Comparison of ENCODE assay signal across 8 cellular contexts in the genomic region with DNA sequence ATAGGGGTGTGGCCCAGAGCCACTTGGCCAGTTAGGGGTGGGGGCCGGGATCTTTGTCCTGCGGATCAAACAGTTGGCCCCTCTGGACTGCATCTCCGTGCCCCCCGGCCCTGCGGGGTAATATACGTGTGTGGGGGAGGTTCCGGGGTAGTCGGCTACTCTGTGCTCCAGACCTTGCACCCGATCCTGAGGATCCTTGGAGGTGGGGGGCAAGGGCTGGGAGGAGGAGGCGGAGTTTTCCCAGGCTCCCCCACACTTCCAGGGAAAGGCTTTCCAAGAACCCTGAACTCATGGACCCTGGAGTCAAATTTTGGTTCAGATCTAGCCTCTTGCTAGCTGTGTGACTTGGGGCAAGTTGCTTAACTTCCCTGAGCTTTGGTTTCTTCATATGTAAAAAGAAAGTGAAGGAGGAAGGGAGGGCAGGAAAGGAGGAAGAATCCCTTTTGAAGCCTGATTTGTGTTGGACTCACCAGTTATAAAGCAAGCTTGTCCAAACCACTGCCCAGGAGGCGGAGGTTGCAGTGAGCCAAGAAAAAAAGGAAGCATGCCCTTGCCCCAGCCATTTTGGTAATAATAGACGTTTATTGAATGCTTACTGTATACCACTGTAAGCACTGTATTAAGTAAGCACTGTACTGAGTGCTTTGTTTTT. TPM values are rescaled to one million over a fixed set of nuclear protein-coding genes. Genes with fewer than 3 reads are reported as not detected.
DNase-seq lines count a peak whose midpoint lies in the region; ATAC-seq, FAIRE-seq and TF ChIP-seq lines count a peak whose summit lies in the region.

No MANE protein-coding gene starts in this region.

- H3K4me2 ChIP-seq in BLaER1 = peak overlapping the region; percentile 94
- H3K4me2 ChIP-seq in hepatocyte = peak overlapping the region; percentile 98

- peak overlapping the region; percentile 41 for H2AFZ ChIP-seq in hepatocyte

- H3K36me3 Mint-ChIP-seq in activated T-helper 2 cell treated with anti-CD3 and anti-CD28 coated beads, Interferon-gamma antibody, Interleukin-2, Interleukin-4, amounts not matched to agents 10 μg/mL and 5 μg/mL and 100 μg/mL, durations not matched to agents 14 hours and 24 hours and 36 hours (ENCODE audit: low read depth) = peaks cover 38% of the 10 kb centered on the region

- H3K9me3 ChIP-seq in BLaER1 = no peaks in the 10 kb centered on the region
- no peaks in the 10 kb centered on the region for H3K9me3 ChIP-seq in HUES64 (ENCODE audit: insufficient read depth, low read depth, low read length)
- H3K9me3 ChIP-seq in hepatocyte (ENCODE audit: low read depth) = no peaks in the 10 kb centered on the region
- no peaks in the 10 kb centered on the region for H3K9me3 ChIP-seq in small intestine (ENCODE audit: control insufficient read depth, low read depth)

- no peak for DNase-seq in activated T-helper 2 cell treated with anti-CD3 and anti-CD28 coated beads, Interferon-gamma antibody, Interleukin-2, Interleukin-4, amounts not matched to agents 10 μg/mL and 5 μg/mL and 100 μg/mL, durations not matched to agents 14 hours and 24 hours and 36 hours (ENCODE audit: low spot score)
- DNase-seq in hepatocyte (ENCODE audit: low spot score) (no peak), small intestine (peak; percentile 28), sciatic nerve (ENCODE audit: low spot score) (no peak), ureter (ENCODE audit: low spot score) (no peak)

- no peak for ATAC-seq in GM21423 (IDR thresholded peaks at IDR 0.05; ENCODE audit: unreplicated experiment)
- ATAC-seq in sciatic nerve = no peak

- H3K79me2 ChIP-seq in hepatocyte = peaks cover 17% of the 10 kb centered on the region

- FAIRE-seq in small intestine (lab: Jason Lieb, UNC) = no peak

- H3K27ac Mint-ChIP-seq in activated T-helper 2 cell treated with anti-CD3 and anti-CD28 coated beads, Interferon-gamma antibody, Interleukin-2, Interleukin-4, amounts not matched to agents 10 μg/mL and 5 μg/mL and 100 μg/mL, durations not matched to agents 14 hours and 24 hours and 36 hours = peak overlapping the region; percentile 72

- H3K4me1 ChIP-seq in BLaER1 (peaks cover 25% of the 10 kb centered on the region), HUES64 (ENCODE audit: insufficient read depth, low read length) (no peaks in the 10 kb centered on the region), hepatocyte (ENCODE audit: insufficient read depth) (peaks cover 7% of the 10 kb centered on the region), small intestine (ENCODE audit: control insufficient read depth in 2 of 2, insufficient read depth in 1 of 2, low read depth in 1 of 2, low read length in 1 of 2) (no peaks in the 10 kb centered on the region)

- H3K9ac ChIP-seq in BLaER1 (peak overlapping the region; percentile 88), HUES64 (ENCODE audit: low read depth, low read length) (peak overlapping the region; percentile 85)

- no peaks in the 10 kb centered on the region for H3K27me3 Mint-ChIP-seq in activated T-helper 2 cell treated with anti-CD3 and anti-CD28 coated beads, Interferon-gamma antibody, Interleukin-2, Interleukin-4, amounts not matched to agents 10 μg/mL and 5 μg/mL and 100 μg/mL, durations not matched to agents 14 hours and 24 hours and 36 hours (ENCODE audit: low read depth)

- H3K9me2 ChIP-seq in hepatocyte (replicated peaks; ENCODE audit: insufficient read depth) = no peaks in the 10 kb centered on the region

- H3K27ac ChIP-seq in BLaER1 = peak overlapping the region; percentile 75
- peak overlapping the region; percentile 85 for H3K27ac ChIP-seq in HUES64 (ENCODE audit: low read depth, low read length)
- H3K27ac ChIP-seq in hepatocyte = peak overlapping the region; percentile 78
- peak overlapping the region; percentile 59 to 70 for H3K27ac ChIP-seq in small intestine (ENCODE audit: low read depth in 1 of 2, low read length in 1 of 2)

- WGBS in HUES64 = 20% methylated on average over 12 of the region's 12 CpGs
- 12% methylated on average over 12 of the region's 12 CpGs for WGBS in hepatocyte (ENCODE audit: low lambda C conversion rate, missing lambda C conversion rate)
- WGBS in small intestine, 3 donors = 7 to 11% (median 9%) methylated on average over 12 of the region's 12 CpGs

- intact Hi-C loops in activated T-helper 2 cell treated with anti-CD3 and anti-CD28 coated beads, Interferon-gamma antibody, Interleukin-2, Interleukin-4, amounts not matched to agents 10 μg/mL and 5 μg/mL and 100 μg/mL, durations not matched to agents 14 hours and 24 hours and 36 hours (cut with micrococcal nuclease) = loop anchor here (1.0 to 2.0 kb wide), 3 partner anchors 20 to 48 kb away; a partner anchor contains a TSS
- intact Hi-C loops in sciatic nerve (cut with DNase I) = no loop called here

- H3K27me3 ChIP-seq in BLaER1 (no peaks in the 10 kb centered on the region), HUES64 (ENCODE audit: insufficient read depth, low read length) (no peaks in the 10 kb centered on the region), hepatocyte (no peaks in the 10 kb centered on the region), small intestine (ENCODE audit: control insufficient read depth in 2 of 2, insufficient read depth in 2 of 2, low read length in 2 of 2) (no peaks in the 10 kb centered on the region)

- H4K20me1 ChIP-seq in BLaER1 (no peaks in the 10 kb centered on the region), hepatocyte (ENCODE audit: insufficient read depth, poor library complexity, severe bottlenecking) (no peaks in the 10 kb centered on the region)

- H3K4me3 Mint-ChIP-seq in activated T-helper 2 cell treated with anti-CD3 and anti-CD28 coated beads, Interferon-gamma antibody, Interleukin-2, Interleukin-4, amounts not matched to agents 10 μg/mL and 5 μg/mL and 100 μg/mL, durations not matched to agents 14 hours and 24 hours and 36 hours (ENCODE audit: low read depth) = peak overlapping the region; percentile 87

- peaks cover 6% of the 10 kb centered on the region for H3K4me1 Mint-ChIP-seq in activated T-helper 2 cell treated with anti-CD3 and anti-CD28 coated beads, Interferon-gamma antibody, Interleukin-2, Interleukin-4, amounts not matched to agents 10 μg/mL and 5 μg/mL and 100 μg/mL, durations not matched to agents 14 hours and 24 hours and 36 hours (ENCODE audit: low read depth)

- no peak for TF ChIP-seq CTCF in hepatocyte (IDR thresholded peaks at IDR 0.05; ENCODE audit: poor library complexity)

- H3K9me3 Mint-ChIP-seq in activated T-helper 2 cell treated with anti-CD3 and anti-CD28 coated beads, Interferon-gamma antibody, Interleukin-2, Interleukin-4, amounts not matched to agents 10 μg/mL and 5 μg/mL and 100 μg/mL, durations not matched to agents 14 hours and 24 hours and 36 hours = no peaks in the 10 kb centered on the region

- H3K4me3 ChIP-seq in BLaER1 = peak overlapping the region; percentile 91
- H3K4me3 ChIP-seq in HUES64 (ENCODE audit: low read length) = peak overlapping the region; percentile 83
- H3K4me3 ChIP-seq in hepatocyte = peak overlapping the region; percentile 50
- H3K4me3 ChIP-seq in small intestine (ENCODE audit: low read depth in 1 of 2, low read length in 2 of 2) = peak overlapping the region; percentile 72 to 94

- H3K36me3 ChIP-seq in BLaER1 = peaks cover 35% of the 10 kb centered on the region
- H3K36me3 ChIP-seq in HUES64 (ENCODE audit: insufficient read depth, low read length) = peaks cover 28% of the 10 kb centered on the region
- no peaks in the 10 kb centered on the region for H3K36me3 ChIP-seq in hepatocyte (replicated peaks; ENCODE audit: insufficient read depth, low read depth)
- peaks cover 0 to 5% of the 10 kb centered on the region in 2 donors for H3K36me3 ChIP-seq in small intestine (ENCODE audit: control insufficient read depth in 2 of 2, insufficient read depth in 2 of 2, low read length in 2 of 2)

RNA-seq across cellular contexts. Expression of a gene that starts 0.7 kb away (rescaled TPM):
- polyA plus RNA-seq in HUES64 (2013, experiment 1 of 2) = 45.6 TPM
- polyA plus RNA-seq in HUES64 (2013, experiment 2 of 2) = 45.3 TPM
- total RNA-seq in activated T-helper 2 cell treated with anti-CD3 and anti-CD28 coated beads, Interferon-gamma antibody, Interleukin-2, Interleukin-4, amounts not matched to agents 10 μg/mL and 5 μg/mL and 100 μg/mL, durations not matched to agents 14 hours and 24 hours and 36 hours = 85.8 and 91.2 TPM in 2 replicates
- total RNA-seq in hepatocyte = 20.6 TPM in 2 replicates
- polyA plus RNA-seq in hepatocyte = 39.6 and 45.2 TPM in 2 replicates
- polyA plus RNA-seq in small intestine = 10 to 100 TPM; 25.4 to 65.7 (median 52.8) TPM
- 33.3 TPM for total RNA-seq in sciatic nerve
- total RNA-seq in ureter = 28.0 TPM

RNA-seq across cellular contexts. Expression of a gene that starts 39.7 kb away (rescaled TPM):
- 39.3 TPM for polyA plus RNA-seq in HUES64 (2013, experiment 1 of 2)
- 40.1 TPM for polyA plus RNA-seq in HUES64 (2013, experiment 2 of 2)
- 67.9 and 69.5 TPM in 2 replicates for total RNA-seq in activated T-helper 2 cell treated with anti-CD3 and anti-CD28 coated beads, Interferon-gamma antibody, Interleukin-2, Interleukin-4, amounts not matched to agents 10 μg/mL and 5 μg/mL and 100 μg/mL, durations not matched to agents 14 hours and 24 hours and 36 hours
- total RNA-seq in hepatocyte = 45.1 and 54.3 TPM in 2 replicates
- 35.1 and 43.1 TPM in 2 replicates for polyA plus RNA-seq in hepatocyte
- 10 to 100 TPM; 60.3 to 87.0 (median 85.9) TPM for polyA plus RNA-seq in small intestine
- total RNA-seq in sciatic nerve = 68.6 TPM
- total RNA-seq in ureter = 116 TPM

RNA-seq across cellular contexts. Expression of a gene that starts 43.1 kb away (rescaled TPM):
- 14.8 TPM for polyA plus RNA-seq in HUES64 (2013, experiment 1 of 2)
- 12.7 TPM for polyA plus RNA-seq in HUES64 (2013, experiment 2 of 2)
- total RNA-seq in activated T-helper 2 cell treated with anti-CD3 and anti-CD28 coated beads, Interferon-gamma antibody, Interleukin-2, Interleukin-4, amounts not matched to agents 10 μg/mL and 5 μg/mL and 100 μg/mL, durations not matched to agents 14 hours and 24 hours and 36 hours = 65.0 and 65.5 TPM in 2 replicates
- total RNA-seq in hepatocyte (not detected in 2 replicates), sciatic nerve (5.2 TPM), ureter (0.36 TPM)
- polyA plus RNA-seq in hepatocyte (not detected in 2 replicates), small intestine (1 to 10 TPM in 1 of 3 donors, under 1 TPM in 1, not detected in 1; 0.54 to 2.1 TPM)

Comparison
In these comparisons a context has a peak if more than half of its experiments do, and no peak if none do; other contexts are left out.
1. RNA of a gene that starts 43.1 kb away (total RNA-seq): 65.0 to 65.5 TPM in activated T-helper 2 cell treated with anti-CD3 and anti-CD28 coated beads, Interferon-gamma antibody, Interleukin-2, Interleukin-4, amounts not matched to agents 10 μg/mL and 5 μg/mL and 100 μg/mL, durations not matched to agents 14 hours and 24 hours and 36 hours; 5.2 TPM in sciatic nerve (single experiment), 0.36 TPM in ureter (single experiment) and not detected in hepatocyte; every median in the first group is over 10 times any median in the second.
2. Peak in every context shown above with its lines, with median percentiles within 50 percentile points of each other: H3K27ac ChIP-seq and H3K4me3 ChIP-seq.